In the genomic region with DNA sequence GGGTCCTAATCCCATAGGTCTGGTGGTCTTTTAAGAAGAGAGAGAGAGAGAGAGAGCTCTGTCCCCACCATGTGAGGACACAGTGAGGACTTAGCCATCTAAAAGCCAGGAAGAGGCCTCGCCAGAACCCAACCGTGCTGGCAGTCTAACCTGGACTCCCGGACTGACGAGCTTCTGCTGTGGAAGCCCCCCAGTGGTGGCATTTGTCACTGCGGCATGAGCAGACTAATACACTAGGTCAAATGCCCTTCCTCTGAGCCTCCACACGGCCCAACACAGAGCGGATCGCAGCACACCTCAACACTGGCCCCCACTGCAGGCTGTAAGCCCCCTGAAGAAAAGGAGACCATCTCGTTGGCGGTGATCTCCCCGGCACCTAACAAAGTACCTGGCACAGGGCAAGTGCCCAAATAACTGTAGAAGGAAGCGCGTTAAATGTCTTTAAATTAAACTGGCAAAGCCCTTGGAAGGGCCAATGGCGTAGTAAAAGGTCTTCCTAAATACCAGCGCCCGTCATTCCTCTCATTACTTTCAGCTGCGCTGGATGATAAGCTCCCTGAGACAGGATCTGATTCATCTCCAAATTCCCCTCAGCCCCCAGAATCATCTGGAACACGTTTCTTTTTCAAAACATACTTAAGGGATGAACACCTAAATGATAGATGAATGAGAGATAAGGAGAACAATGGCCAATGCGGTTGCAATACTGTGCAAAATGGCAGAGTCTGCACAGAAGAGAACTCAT, we compare ENCODE assay signal across 9 cellular contexts.
DNase-seq lines count a peak whose midpoint lies in the region; ATAC-seq, FAIRE-seq and TF ChIP-seq lines count a peak whose summit lies in the region.
"Had no signal": no experiment of that assay in that cellular context is flagged by ENCODE, and none has a peak within 500 bp of the region (broad histone marks: within the 10 kb centered on the region; RNA-seq: fewer than 3 reads in every experiment).

No MANE protein-coding gene starts in this region.

- ATAC-seq in HG03558 (IDR thresholded peaks at IDR 0.05; ENCODE audit: extremely low read depth, unreplicated experiment) = peak; percentile 77

- 60 to 67% (median 62%) methylated on average over 14 to 19 of the region's 19 CpGs for WGBS in adrenal gland, 4 donors
- 58 to 70% (median 60%) methylated on average over 19 of the region's 19 CpGs for WGBS in small intestine, 3 donors

- TF ChIP-seq POLR2A in adrenal gland (IDR thresholded peaks at IDR 0.05) = no peak

- no peaks in the 10 kb centered on the region for H3K9me3 ChIP-seq in adrenal gland (replicated peaks in 1 of 3)
- H3K9me3 ChIP-seq in small intestine (ENCODE audit: control insufficient read depth, low read depth) = no peaks in the 10 kb centered on the region

- H3K36me3 ChIP-seq in adrenal gland (replicated peaks in 1 of 2) = no peaks in the 10 kb centered on the region
- H3K36me3 ChIP-seq in small intestine (ENCODE audit: control insufficient read depth in 2 of 2, insufficient read depth in 2 of 2, low read length in 2 of 2) = no peaks in the 10 kb centered on the region

- H3K27me3 ChIP-seq in adrenal gland (no peaks in the 10 kb centered on the region), small intestine (ENCODE audit: control insufficient read depth in 2 of 2, insufficient read depth in 2 of 2, low read length in 2 of 2) (no peaks in the 10 kb centered on the region)

- peaks cover 12 to 13% of the 10 kb centered on the region in 2 donors for H3K4me1 ChIP-seq in adrenal gland (replicated peaks in 1 of 2)
- no peaks in the 10 kb centered on the region for H3K4me1 ChIP-seq in small intestine (ENCODE audit: control insufficient read depth in 2 of 2, insufficient read depth in 1 of 2, low read depth in 1 of 2, low read length in 1 of 2)

- no peak for FAIRE-seq in small intestine (lab: Jason Lieb, UNC)

- intact Hi-C loops in adrenal gland (cut with DNase I) = no loop called here

- H3K27ac ChIP-seq in adrenal gland (peak overlapping the region in 1 of 5 donors; percentile 54), small intestine (ENCODE audit: low read depth in 1 of 2, low read length in 1 of 2) (peak overlapping the region in 1 of 2 donors; percentile 68)

- DNase-seq in NCI-H2029 (lab: John Stamatoyannopoulos, UW) (peak; percentile 52), NCI-H2029 treated with DMSO at 0.1 percent for 48 hours (lab: John Stamatoyannopoulos, UW) (no peak), SW480 (ENCODE audit: low spot score) (peak; percentile 52), adrenal gland (peak; percentile 49 to 92 (median 81)), hepatic stellate cell (ENCODE audit: low spot score) (peak; percentile 80), small intestine (peak; percentile 67), NCI-H2107 (lab: John Stamatoyannopoulos, UW) (no peak)
- DNase-seq: naive B cell had no signal

- H3K4me3 ChIP-seq in adrenal gland = no peak overlapping the region
- no peak overlapping the region for H3K4me3 ChIP-seq in small intestine (ENCODE audit: low read depth in 1 of 2, low read length in 2 of 2)

- TF ChIP-seq CTCF in adrenal gland (IDR thresholded peaks at IDR 0.05) = peak; percentile 48 to 71 (median 61)

Comparison
In these comparisons a context has a peak if more than half of its experiments do, and no peak if none do; other contexts are left out.
1. DNase-seq: peak in NCI-H2029 (single experiment), SW480 (single experiment), adrenal gland (7 of 7), hepatic stellate cell (single experiment) and small intestine (single experiment); none in NCI-H2029 treated with DMSO at 0.1 percent for 48 hours (single experiment) and NCI-H2107 (single experiment).